Comparison of ENCODE assay signal across 8 cellular contexts in the genomic region with DNA sequence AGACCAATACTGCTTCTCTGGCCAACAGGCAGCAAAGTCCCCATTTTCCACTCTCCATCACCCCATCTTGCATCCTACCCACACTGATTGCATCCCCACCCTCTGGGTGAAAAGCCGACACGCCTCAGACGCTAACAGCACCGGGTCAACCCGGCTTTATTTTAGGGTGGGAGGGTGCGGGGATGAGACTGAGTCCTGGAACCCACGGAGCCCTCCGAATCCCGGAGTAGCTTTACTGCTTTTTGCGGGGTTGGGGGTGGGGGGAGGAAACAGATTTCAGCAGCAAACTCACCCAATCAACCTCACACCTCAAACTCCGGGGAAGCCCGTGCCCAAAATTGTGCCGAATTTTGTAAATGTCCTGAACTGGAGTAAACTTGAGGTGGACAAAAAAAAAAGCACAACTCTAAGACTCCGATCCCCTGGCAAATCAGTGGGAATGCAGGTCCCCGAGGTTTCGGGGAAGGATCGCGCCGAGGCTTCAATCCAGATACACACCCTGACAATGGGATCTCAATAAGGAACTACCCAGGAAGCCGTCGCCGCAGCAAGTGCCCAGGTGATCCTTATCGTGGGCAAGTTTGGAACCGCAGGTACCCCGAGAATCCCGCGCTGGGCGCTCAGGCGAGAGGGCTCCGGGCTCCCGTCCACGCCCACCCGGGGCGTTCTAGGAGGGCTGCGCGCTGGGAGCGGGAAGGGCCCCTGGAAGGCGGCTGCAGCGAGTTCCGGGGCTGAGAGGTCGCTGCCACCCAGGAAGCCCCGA. TPM values are rescaled to one million over a fixed set of nuclear protein-coding genes. Genes with fewer than 3 reads are reported as not detected.
DNase-seq lines count a peak whose midpoint lies in the region; ATAC-seq and TF ChIP-seq lines count a peak whose summit lies in the region.

No MANE protein-coding gene starts in this region.

- POLR2A ChIA-PET in MCF 10A (lab: Yijun Ruan, JAX): interaction anchor here (0.5 to 3.7 kb wide), 13 partner anchors 11 to 698 kb away, joined by 3 to 35 read pairs (median 3); partner anchors contain the start of genes MAPK1IP1L, SOCS4 and WDHD1

- 1% methylated on average over 38 to 42 of the region's 42 CpGs for whole genome bisulfite sequencing in lung, 2 donors
- 0 to 1% methylated on average over 23 to 42 of the region's 42 CpGs for WGBS in upper lobe of left lung, 2 donors

- peak in 2 of 4 donors; percentile 18 to 28 for TF ChIP-seq POLR2A in upper lobe of left lung (IDR thresholded peaks at IDR 0.05)

- H3K27ac ChIP-seq in lung (ENCODE audit: low read depth in 1 of 2, low read length in 1 of 2): peak overlapping the region; percentile 40 to 89
- peak overlapping the region; percentile 84 to 93 (median 91) for H3K27ac ChIP-seq in upper lobe of left lung

- no peaks in the 10 kb centered on the region for H3K4me1 Mint-ChIP-seq in MCF 10A (ENCODE audit: insufficient read depth, unreplicated experiment)

- H3K36me3 Mint-ChIP-seq in MCF 10A (ENCODE audit: insufficient read depth, unreplicated experiment): no peaks in the 10 kb centered on the region

- peak; percentile 17 for ATAC-seq in GM18508 (IDR thresholded peaks at IDR 0.05; ENCODE audit: insufficient read depth, unreplicated experiment)
- ATAC-seq in lung (ENCODE audit: insufficient read depth, low FRiP score): no peak
- peak; percentile 8 to 28 for ATAC-seq in upper lobe of left lung (ENCODE audit: low FRiP score in 2 of 2)
- no peak for ATAC-seq in GM19455 (IDR thresholded peaks at IDR 0.05; ENCODE audit: unreplicated experiment)
- no peak for ATAC-seq in HG03342 (IDR thresholded peaks at IDR 0.05; ENCODE audit: unreplicated experiment)

- H3K4me3 ChIP-seq in lung (peak overlapping the region; percentile 90), upper lobe of left lung (peak overlapping the region; percentile 57 to 68 (median 66))

- H3K9me3 ChIP-seq in lung (ENCODE audit: control insufficient read depth in 2 of 2, insufficient read depth in 1 of 2, low read length in 1 of 2): no peaks in the 10 kb centered on the region
- no peaks in the 10 kb centered on the region for H3K9me3 ChIP-seq in upper lobe of left lung

- no peak overlapping the region for H3K27ac Mint-ChIP-seq in MCF 10A (ENCODE audit: low read depth, unreplicated experiment)

- H3K4me1 ChIP-seq in lung (ENCODE audit: control insufficient read depth in 2 of 2, insufficient read depth in 2 of 2, low read length in 2 of 2) (peaks cover 0 to 2% of the 10 kb centered on the region in 2 donors), upper lobe of left lung (peaks cover 10 to 16% (median 13%) of the 10 kb centered on the region in 4 donors)

- no peak for TF ChIP-seq CTCF in MCF 10A (IDR thresholded peaks at IDR 0.05; ENCODE audit: unreplicated experiment)
- no peak for TF ChIP-seq CTCF in lung (IDR thresholded peaks at IDR 0.05; ENCODE audit: control extremely low read depth, extremely low read depth)
- TF ChIP-seq CTCF in upper lobe of left lung (IDR thresholded peaks at IDR 0.05): no peak

- DNase-seq in NCI-H2171 (lab: John Stamatoyannopoulos, UW): peak; percentile 46
- DNase-seq in MCF 10A (ENCODE audit: unreplicated experiment): no peak
- DNase-seq in lung (ENCODE audit: low spot score): no peak
- peak in 1 of 2 donors; percentile 48 for DNase-seq in upper lobe of left lung
- no peak for DNase-seq in globus pallidus (ENCODE audit: low spot score)

- intact Hi-C loops in MCF 10A (cut with micrococcal nuclease): loop anchor here (5.0 kb wide), 1 partner anchor 76 kb away; no protein-coding TSS in a partner anchor

- no peaks in the 10 kb centered on the region for H3K36me3 ChIP-seq in lung (ENCODE audit: control insufficient read depth in 2 of 2, insufficient read depth in 2 of 2, low read length in 2 of 2)
- H3K36me3 ChIP-seq in upper lobe of left lung: no peaks in the 10 kb centered on the region

- H3K9me3 Mint-ChIP-seq in MCF 10A (ENCODE audit: unreplicated experiment): no peaks in the 10 kb centered on the region

- no TSS peak for BruUV-seq in MCF 10A (replicated peaks; lab: Mats Ljungman, UMichigan)

- CTCF ChIA-PET in MCF 10A (lab: Yijun Ruan, JAX): interaction anchor here (0.5 to 1.8 kb wide), 4 partner anchors 20 to 128 kb away, joined by 3 to 10 read pairs (median 3); no protein-coding TSS in a partner anchor

- no peak for TF ChIP-seq EP300 in upper lobe of left lung (IDR thresholded peaks at IDR 0.05)

- peak overlapping the region; percentile 75 for H3K4me3 Mint-ChIP-seq in MCF 10A (ENCODE audit: unreplicated experiment)

- no peaks in the 10 kb centered on the region for H3K27me3 Mint-ChIP-seq in MCF 10A (ENCODE audit: insufficient read depth, unreplicated experiment)

- H3K27me3 ChIP-seq in lung (ENCODE audit: control insufficient read depth, insufficient read depth) (no peaks in the 10 kb centered on the region), upper lobe of left lung (no peaks in the 10 kb centered on the region)

RNA-seq across cellular contexts. Expression of gene GCH1, which starts 1.1 kb away (rescaled TPM):
- 7.1 and 8.6 TPM in 2 replicates for total RNA-seq in MCF 10A (2022)
- total RNA-seq in lung: 10 to 100 TPM in 1 of 2 donors, 1 to 10 TPM in 1; 7.2 to 19.2 TPM
- polyA plus RNA-seq in lung: 10 to 100 TPM; 10.3 to 44.9 TPM
- 10 to 100 TPM in 5 of 6 donors, 1 to 10 TPM in 1; 7.9 to 26.3 (median 19.5) TPM for total RNA-seq in upper lobe of left lung

Comparison
In these comparisons a context has a peak if more than half of its experiments do, and no peak if none do; other contexts are left out.
1. ATAC-seq: peak in GM18508 (single experiment) and upper lobe of left lung (2 of 2); none in lung (single experiment), GM19455 (single experiment) and HG03342 (single experiment).